1 cellular context compared by ENCODE assay signal in the genomic region with DNA sequence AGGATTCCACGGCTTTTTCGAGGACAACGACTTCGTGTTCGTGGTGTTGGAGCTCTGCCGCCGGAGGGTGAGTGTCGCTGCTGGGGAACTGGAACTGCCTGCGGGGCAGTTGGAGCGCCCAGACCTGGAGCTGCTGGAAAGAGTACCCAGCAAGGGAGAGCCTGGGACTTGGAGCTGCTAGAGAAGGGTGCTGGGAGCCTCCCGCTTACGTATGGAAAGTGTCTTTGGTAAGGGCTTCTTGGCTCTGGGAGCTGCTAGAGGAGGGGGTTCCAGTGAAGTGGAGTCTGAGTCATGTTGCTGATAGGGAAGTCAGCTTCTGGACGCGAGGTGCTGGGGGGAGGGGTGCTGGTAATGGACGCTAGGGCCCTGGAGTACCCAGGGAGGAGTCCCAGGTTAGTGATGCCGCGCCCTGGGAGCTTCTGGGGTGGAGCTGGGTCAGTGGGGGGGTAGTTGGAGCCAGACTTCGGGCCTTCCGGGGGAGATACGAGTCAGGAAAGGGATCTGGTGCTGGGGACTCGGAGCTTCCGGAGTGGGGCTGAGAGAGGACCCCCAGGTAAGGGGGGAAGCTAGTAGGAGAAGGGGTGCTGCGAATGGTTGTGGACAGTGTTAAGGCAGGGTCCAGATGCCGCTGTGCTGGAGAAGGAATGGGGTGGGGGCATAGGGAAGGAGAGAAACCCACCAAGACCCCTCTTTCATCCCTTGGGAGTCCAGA.
TF ChIP-seq lines count a peak whose summit lies in the region.

No MANE protein-coding gene starts in this region.

TF ChIP-seq in K562, 482 proteins besides CTCF, POLR2A, EP300 and RAD21 (continues in another document):
- no peak for TF ChIP-seq TCF7 (IDR thresholded peaks at IDR 0.05; ENCODE audit: borderline replicate concordance)
- no peak for TF ChIP-seq ZNF23 (CRISPR knock-in tag; IDR thresholded peaks at IDR 0.05)
- peak; percentile 34; the same call in 1 of the 2 replicates for TF ChIP-seq NFIC (IDR thresholded peaks at IDR 0.05)
- TF ChIP-seq SRSF9 (IDR thresholded peaks at IDR 0.05; ENCODE audit: borderline replicate concordance, low read depth, low read length): no peak
- TF ChIP-seq C11orf30 (IDR thresholded peaks at IDR 0.05; ENCODE audit: low read depth): peak; percentile 40; the same call in 1 of the 2 replicates
- no peak for TF ChIP-seq L3MBTL2 (IDR thresholded peaks at IDR 0.05)
- no peak for TF ChIP-seq FOXA1 (IDR thresholded peaks at IDR 0.05; ENCODE audit: borderline replicate concordance)
- TF ChIP-seq TAF1 (IDR thresholded peaks at IDR 0.05; ENCODE audit: control insufficient read depth, extremely low read depth, insufficient read depth, low read length, severe bottlenecking): peak; percentile 71
- TF ChIP-seq SMARCE1 (IDR thresholded peaks at IDR 0.05): peak; percentile 83
- TF ChIP-seq NR2C2 (CRISPR knock-in tag; IDR thresholded peaks at IDR 0.05): peak; percentile 55; the same call in 1 of the 2 replicates
- no peak for TF ChIP-seq NR2C2 (tag; IDR thresholded peaks at IDR 0.05)
- no peak for TF ChIP-seq TAL1 (IDR thresholded peaks at IDR 0.05)
- no peak for TF ChIP-seq ARNT (IDR thresholded peaks at IDR 0.05)
- TF ChIP-seq, protein P1, sequence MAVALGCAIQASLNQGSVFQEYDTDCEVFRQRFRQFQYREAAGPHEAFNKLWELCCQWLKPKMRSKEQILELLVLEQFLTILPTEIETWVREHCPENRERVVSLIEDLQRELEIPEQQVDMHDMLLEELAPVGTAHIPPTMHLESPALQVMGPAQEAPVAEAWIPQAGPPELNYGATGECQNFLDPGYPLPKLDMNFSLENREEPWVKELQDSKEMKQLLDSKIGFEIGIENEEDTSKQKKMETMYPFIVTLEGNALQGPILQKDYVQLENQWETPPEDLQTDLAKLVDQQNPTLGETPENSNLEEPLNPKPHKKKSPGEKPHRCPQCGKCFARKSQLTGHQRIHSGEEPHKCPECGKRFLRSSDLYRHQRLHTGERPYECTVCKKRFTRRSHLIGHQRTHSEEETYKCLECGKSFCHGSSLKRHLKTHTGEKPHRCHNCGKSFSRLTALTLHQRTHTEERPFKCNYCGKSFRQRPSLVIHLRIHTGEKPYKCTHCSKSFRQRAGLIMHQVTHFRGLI (CRISPR knock-in tag; IDR thresholded peaks at IDR 0.05): no peak
- TF ChIP-seq FOXM1 (IDR thresholded peaks at IDR 0.05; ENCODE audit: low read depth): peak; percentile 41; the same call in 1 of the 2 replicates
- TF ChIP-seq FOXM1 (CRISPR knock-in tag; IDR thresholded peaks at IDR 0.05; ENCODE audit: low read depth): no peak
- TF ChIP-seq CREM (IDR thresholded peaks at IDR 0.05; ENCODE audit: low read depth): peak; percentile 65; the same call in 1 of the 2 replicates
- TF ChIP-seq, protein P2, sequence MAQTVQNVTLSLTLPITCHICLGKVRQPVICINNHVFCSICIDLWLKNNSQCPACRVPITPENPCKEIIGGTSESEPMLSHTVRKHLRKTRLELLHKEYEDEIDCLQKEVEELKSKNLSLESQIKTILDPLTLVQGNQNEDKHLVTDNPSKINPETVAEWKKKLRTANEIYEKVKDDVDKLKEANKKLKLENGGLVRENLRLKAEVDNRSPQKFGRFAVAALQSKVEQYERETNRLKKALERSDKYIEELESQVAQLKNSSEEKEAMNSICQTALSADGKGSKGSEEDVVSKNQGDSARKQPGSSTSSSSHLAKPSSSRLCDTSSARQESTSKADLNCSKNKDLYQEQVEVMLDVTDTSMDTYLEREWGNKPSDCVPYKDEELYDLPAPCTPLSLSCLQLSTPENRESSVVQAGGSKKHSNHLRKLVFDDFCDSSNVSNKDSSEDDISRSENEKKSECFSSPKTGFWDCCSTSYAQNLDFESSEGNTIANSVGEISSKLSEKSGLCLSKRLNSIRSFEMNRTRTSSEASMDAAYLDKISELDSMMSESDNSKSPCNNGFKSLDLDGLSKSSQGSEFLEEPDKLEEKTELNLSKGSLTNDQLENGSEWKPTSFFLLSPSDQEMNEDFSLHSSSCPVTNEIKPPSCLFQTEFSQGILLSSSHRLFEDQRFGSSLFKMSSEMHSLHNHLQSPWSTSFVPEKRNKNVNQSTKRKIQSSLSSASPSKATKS (CRISPR knock-in tag; IDR thresholded peaks at IDR 0.05): no peak
- TF ChIP-seq ARID1B (IDR thresholded peaks at IDR 0.05): peak; percentile 64
- TF ChIP-seq, protein P3, sequence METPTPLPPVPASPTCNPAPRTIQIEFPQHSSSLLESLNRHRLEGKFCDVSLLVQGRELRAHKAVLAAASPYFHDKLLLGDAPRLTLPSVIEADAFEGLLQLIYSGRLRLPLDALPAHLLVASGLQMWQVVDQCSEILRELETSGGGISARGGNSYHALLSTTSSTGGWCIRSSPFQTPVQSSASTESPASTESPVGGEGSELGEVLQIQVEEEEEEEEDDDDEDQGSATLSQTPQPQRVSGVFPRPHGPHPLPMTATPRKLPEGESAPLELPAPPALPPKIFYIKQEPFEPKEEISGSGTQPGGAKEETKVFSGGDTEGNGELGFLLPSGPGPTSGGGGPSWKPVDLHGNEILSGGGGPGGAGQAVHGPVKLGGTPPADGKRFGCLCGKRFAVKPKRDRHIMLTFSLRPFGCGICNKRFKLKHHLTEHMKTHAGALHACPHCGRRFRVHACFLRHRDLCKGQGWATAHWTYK (CRISPR knock-in tag; IDR thresholded peaks at IDR 0.05): no peak
- TF ChIP-seq, protein P4, sequence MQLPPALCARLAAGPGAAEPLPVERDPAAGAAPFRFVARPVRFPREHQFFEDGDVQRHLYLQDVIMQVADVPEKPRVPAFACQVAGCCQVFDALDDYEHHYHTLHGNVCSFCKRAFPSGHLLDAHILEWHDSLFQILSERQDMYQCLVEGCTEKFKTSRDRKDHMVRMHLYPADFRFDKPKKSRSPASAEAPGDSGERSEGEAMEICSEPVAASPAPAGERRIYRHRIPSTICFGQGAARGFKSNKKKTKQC (CRISPR knock-in tag; IDR thresholded peaks at IDR 0.05): peak; percentile 13; the same call in 1 of the 2 replicates
- TF ChIP-seq RBFOX2 (IDR thresholded peaks at IDR 0.05; ENCODE audit: low read depth, low read length): peak; percentile 69
- TF ChIP-seq, protein P5, sequence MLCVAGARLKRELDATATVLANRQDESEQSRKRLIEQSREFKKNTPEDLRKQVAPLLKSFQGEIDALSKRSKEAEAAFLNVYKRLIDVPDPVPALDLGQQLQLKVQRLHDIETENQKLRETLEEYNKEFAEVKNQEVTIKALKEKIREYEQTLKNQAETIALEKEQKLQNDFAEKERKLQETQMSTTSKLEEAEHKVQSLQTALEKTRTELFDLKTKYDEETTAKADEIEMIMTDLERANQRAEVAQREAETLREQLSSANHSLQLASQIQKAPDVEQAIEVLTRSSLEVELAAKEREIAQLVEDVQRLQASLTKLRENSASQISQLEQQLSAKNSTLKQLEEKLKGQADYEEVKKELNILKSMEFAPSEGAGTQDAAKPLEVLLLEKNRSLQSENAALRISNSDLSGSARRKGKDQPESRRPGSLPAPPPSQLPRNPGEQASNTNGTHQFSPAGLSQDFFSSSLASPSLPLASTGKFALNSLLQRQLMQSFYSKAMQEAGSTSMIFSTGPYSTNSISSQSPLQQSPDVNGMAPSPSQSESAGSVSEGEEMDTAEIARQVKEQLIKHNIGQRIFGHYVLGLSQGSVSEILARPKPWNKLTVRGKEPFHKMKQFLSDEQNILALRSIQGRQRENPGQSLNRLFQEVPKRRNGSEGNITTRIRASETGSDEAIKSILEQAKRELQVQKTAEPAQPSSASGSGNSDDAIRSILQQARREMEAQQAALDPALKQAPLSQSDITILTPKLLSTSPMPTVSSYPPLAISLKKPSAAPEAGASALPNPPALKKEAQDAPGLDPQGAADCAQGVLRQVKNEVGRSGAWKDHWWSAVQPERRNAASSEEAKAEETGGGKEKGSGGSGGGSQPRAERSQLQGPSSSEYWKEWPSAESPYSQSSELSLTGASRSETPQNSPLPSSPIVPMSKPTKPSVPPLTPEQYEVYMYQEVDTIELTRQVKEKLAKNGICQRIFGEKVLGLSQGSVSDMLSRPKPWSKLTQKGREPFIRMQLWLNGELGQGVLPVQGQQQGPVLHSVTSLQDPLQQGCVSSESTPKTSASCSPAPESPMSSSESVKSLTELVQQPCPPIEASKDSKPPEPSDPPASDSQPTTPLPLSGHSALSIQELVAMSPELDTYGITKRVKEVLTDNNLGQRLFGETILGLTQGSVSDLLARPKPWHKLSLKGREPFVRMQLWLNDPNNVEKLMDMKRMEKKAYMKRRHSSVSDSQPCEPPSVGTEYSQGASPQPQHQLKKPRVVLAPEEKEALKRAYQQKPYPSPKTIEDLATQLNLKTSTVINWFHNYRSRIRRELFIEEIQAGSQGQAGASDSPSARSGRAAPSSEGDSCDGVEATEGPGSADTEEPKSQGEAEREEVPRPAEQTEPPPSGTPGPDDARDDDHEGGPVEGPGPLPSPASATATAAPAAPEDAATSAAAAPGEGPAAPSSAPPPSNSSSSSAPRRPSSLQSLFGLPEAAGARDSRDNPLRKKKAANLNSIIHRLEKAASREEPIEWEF (CRISPR knock-in tag; IDR thresholded peaks at IDR 0.05): no peak
- no peak for TF ChIP-seq MED1 (CRISPR knock-in tag; IDR thresholded peaks at IDR 0.05; ENCODE audit: borderline replicate concordance)
- TF ChIP-seq, protein P6, sequence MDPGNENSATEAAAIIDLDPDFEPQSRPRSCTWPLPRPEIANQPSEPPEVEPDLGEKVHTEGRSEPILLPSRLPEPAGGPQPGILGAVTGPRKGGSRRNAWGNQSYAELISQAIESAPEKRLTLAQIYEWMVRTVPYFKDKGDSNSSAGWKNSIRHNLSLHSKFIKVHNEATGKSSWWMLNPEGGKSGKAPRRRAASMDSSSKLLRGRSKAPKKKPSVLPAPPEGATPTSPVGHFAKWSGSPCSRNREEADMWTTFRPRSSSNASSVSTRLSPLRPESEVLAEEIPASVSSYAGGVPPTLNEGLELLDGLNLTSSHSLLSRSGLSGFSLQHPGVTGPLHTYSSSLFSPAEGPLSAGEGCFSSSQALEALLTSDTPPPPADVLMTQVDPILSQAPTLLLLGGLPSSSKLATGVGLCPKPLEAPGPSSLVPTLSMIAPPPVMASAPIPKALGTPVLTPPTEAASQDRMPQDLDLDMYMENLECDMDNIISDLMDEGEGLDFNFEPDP (CRISPR knock-in tag; IDR thresholded peaks at IDR 0.05): no peak
- TF ChIP-seq HNRNPUL1 (IDR thresholded peaks at IDR 0.05; ENCODE audit: low read length): no peak
- no peak for TF ChIP-seq PML (IDR thresholded peaks at IDR 0.05; ENCODE audit: low read length)
- TF ChIP-seq SUPT5H (IDR thresholded peaks at IDR 0.05): peak; percentile 61; the same call in 1 of the 2 replicates
- TF ChIP-seq CAMTA2 (CRISPR knock-in tag; conservative IDR thresholded peaks at IDR 0.05): no peak
- TF ChIP-seq, protein P7, sequence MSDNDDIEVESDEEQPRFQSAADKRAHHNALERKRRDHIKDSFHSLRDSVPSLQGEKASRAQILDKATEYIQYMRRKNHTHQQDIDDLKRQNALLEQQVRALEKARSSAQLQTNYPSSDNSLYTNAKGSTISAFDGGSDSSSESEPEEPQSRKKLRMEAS (CRISPR knock-in tag; IDR thresholded peaks at IDR 0.05): 0 out of 2 replicates have a peak, but pooled peaks have one; percentile 19
- TF ChIP-seq ILK (tag; IDR thresholded peaks at IDR 0.05; ENCODE audit: borderline replicate concordance, low read depth): no peak
- TF ChIP-seq, protein P8, sequence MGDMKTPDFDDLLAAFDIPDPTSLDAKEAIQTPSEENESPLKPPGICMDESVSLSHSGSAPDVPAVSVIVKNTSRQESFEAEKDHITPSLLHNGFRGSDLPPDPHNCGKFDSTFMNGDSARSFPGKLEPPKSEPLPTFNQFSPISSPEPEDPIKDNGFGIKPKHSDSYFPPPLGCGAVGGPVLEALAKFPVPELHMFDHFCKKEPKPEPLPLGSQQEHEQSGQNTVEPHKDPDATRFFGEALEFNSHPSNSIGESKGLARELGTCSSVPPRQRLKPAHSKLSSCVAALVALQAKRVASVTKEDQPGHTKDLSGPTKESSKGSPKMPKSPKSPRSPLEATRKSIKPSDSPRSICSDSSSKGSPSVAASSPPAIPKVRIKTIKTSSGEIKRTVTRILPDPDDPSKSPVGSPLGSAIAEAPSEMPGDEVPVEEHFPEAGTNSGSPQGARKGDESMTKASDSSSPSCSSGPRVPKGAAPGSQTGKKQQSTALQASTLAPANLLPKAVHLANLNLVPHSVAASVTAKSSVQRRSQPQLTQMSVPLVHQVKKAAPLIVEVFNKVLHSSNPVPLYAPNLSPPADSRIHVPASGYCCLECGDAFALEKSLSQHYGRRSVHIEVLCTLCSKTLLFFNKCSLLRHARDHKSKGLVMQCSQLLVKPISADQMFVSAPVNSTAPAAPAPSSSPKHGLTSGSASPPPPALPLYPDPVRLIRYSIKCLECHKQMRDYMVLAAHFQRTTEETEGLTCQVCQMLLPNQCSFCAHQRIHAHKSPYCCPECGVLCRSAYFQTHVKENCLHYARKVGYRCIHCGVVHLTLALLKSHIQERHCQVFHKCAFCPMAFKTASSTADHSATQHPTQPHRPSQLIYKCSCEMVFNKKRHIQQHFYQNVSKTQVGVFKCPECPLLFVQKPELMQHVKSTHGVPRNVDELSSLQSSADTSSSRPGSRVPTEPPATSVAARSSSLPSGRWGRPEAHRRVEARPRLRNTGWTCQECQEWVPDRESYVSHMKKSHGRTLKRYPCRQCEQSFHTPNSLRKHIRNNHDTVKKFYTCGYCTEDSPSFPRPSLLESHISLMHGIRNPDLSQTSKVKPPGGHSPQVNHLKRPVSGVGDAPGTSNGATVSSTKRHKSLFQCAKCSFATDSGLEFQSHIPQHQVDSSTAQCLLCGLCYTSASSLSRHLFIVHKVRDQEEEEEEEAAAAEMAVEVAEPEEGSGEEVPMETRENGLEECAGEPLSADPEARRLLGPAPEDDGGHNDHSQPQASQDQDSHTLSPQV (IDR thresholded peaks at IDR 0.05): no peak
- no peak for TF ChIP-seq RFX1 (IDR thresholded peaks at IDR 0.05)
- TF ChIP-seq, protein P9, sequence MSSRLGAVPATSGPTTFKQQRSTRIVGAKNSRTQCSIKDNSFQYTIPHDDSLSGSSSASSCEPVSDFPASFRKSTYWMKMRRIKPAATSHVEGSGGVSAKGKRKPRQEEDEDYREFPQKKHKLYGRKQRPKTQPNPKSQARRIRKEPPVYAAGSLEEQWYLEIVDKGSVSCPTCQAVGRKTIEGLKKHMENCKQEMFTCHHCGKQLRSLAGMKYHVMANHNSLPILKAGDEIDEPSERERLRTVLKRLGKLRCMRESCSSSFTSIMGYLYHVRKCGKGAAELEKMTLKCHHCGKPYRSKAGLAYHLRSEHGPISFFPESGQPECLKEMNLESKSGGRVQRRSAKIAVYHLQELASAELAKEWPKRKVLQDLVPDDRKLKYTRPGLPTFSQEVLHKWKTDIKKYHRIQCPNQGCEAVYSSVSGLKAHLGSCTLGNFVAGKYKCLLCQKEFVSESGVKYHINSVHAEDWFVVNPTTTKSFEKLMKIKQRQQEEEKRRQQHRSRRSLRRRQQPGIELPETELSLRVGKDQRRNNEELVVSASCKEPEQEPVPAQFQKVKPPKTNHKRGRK (tag; IDR thresholded peaks at IDR 0.05): no peak
- TF ChIP-seq, protein P10, sequence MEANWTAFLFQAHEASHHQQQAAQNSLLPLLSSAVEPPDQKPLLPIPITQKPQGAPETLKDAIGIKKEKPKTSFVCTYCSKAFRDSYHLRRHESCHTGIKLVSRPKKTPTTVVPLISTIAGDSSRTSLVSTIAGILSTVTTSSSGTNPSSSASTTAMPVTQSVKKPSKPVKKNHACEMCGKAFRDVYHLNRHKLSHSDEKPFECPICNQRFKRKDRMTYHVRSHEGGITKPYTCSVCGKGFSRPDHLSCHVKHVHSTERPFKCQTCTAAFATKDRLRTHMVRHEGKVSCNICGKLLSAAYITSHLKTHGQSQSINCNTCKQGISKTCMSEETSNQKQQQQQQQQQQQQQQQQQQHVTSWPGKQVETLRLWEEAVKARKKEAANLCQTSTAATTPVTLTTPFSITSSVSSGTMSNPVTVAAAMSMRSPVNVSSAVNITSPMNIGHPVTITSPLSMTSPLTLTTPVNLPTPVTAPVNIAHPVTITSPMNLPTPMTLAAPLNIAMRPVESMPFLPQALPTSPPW (CRISPR knock-in tag; IDR thresholded peaks at IDR 0.05): peak; percentile 54
